18 cellular contexts compared by ENCODE assay signal in genomic region chr20:49833483-49833882, GRCh38. TPM values are rescaled to one million over a fixed set of nuclear protein-coding genes. Genes with fewer than 3 reads are reported as not detected.
DNase-seq lines count a peak whose midpoint lies in the region; ATAC-seq and TF ChIP-seq lines count a peak whose summit lies in the region.
"Had no signal": no experiment of that assay in that cellular context is flagged by ENCODE, and none has a peak within 500 bp of the region (broad histone marks: within the 10 kb centered on the region; RNA-seq: fewer than 3 reads in every experiment).

No MANE protein-coding gene starts in this region.

- peaks cover 0 to 2% of the 10 kb centered on the region in 2 donors for H3K9me3 Mint-ChIP-seq in stimulated activated naive B cell treated with anti-CD40 and anti-IgM and Interleukin-4, amounts not matched to agents 10 μg/mL and 1 μg/mL and 100 μg/mL, for 72 hours
- H3K9me3 Mint-ChIP-seq: CD4-positive, CD25-positive, alpha-beta regulatory T cell had no signal

- peak overlapping the region; percentile 2; the same call in 1 of the 2 replicates for H3K4me2 ChIP-seq in OCI-LY7 (ENCODE audit: low read length)
- H3K4me2 ChIP-seq: KMS-11 had no signal

- H3K36me3 Mint-ChIP-seq in stimulated activated naive B cell treated with anti-CD40 and anti-IgM and Interleukin-4, amounts not matched to agents 10 μg/mL and 1 μg/mL and 100 μg/mL, for 72 hours = peaks cover 46 to 56% of the 10 kb centered on the region in 2 donors

- H2AFZ ChIP-seq in OCI-LY7 (ENCODE audit: low read length) = no peak overlapping the region

- ATAC-seq in stimulated activated naive B cell treated with anti-CD40 and anti-IgM and Interleukin-4, amounts not matched to agents 10 μg/mL and 1 μg/mL and 100 μg/mL, for 72 hours (replicated peaks) = peak; percentile 88 to 94

- H3K36me3 ChIP-seq in OCI-LY7 (ENCODE audit: insufficient read depth, low read length) = peaks cover 51% of the 10 kb centered on the region
- H3K36me3 ChIP-seq in liver (ENCODE audit: control insufficient read depth in 4 of 4, insufficient read depth in 3 of 4, low read depth in 1 of 4, low read length in 3 of 4) = peaks cover 0 to 4% (median under 1%) of the 10 kb centered on the region in 4 donors
- no peaks in the 10 kb centered on the region for H3K36me3 ChIP-seq in breast epithelium
- H3K36me3 ChIP-seq: HAP-1 had no signal

- no TSS peak for BruUV-seq in OCI-LY7 (replicated peaks; lab: Mats Ljungman, UMichigan)

- POLR2A ChIA-PET in OCI-LY7 (lab: Charles Lee) = interaction anchor here (1.5 kb wide), 1 partner anchor 20 kb away, joined by 5 read pairs; the partner anchor contains the start of gene SLC9A8

- H3K27me3 ChIP-seq in HL-60 (ENCODE audit: insufficient read depth, poor library complexity, severe bottlenecking) = no peaks in the 10 kb centered on the region
- H3K27me3 ChIP-seq in liver (ENCODE audit: control insufficient read depth in 4 of 4, insufficient read depth in 4 of 4, low read length in 3 of 4) = no peaks in the 10 kb centered on the region
- no peaks in the 10 kb centered on the region for H3K27me3 ChIP-seq in breast epithelium

- peaks cover 19% of the 10 kb centered on the region for H3K4me1 ChIP-seq in OCI-LY7 (ENCODE audit: insufficient read depth, low read length, poor library complexity, severe bottlenecking)
- peaks cover 9 to 21% (median 18%) of the 10 kb centered on the region in 4 donors for H3K4me1 ChIP-seq in liver (ENCODE audit: control insufficient read depth in 4 of 4, insufficient read depth in 4 of 4, low read length in 3 of 4)
- H3K4me1 ChIP-seq in breast epithelium = no peaks in the 10 kb centered on the region

- peaks cover 15 to 33% of the 10 kb centered on the region in 2 donors for H3K4me1 Mint-ChIP-seq in stimulated activated naive B cell treated with anti-CD40 and anti-IgM and Interleukin-4, amounts not matched to agents 10 μg/mL and 1 μg/mL and 100 μg/mL, for 72 hours

- CTCF ChIA-PET in OCI-LY7 (lab: Charles Lee; ENCODE audit: unreplicated experiment) = no interaction called here

- no peaks in the 10 kb centered on the region for H4K20me1 ChIP-seq in OCI-LY7 (ENCODE audit: insufficient read depth, low read length)

- WGBS in liver = 97% methylated on average over 4 of the region's 4 CpGs

- H3K27ac Mint-ChIP-seq in stimulated activated naive B cell treated with anti-CD40 and anti-IgM and Interleukin-4, amounts not matched to agents 10 μg/mL and 1 μg/mL and 100 μg/mL, for 72 hours = peak overlapping the region; percentile 42

- H3K9me3 ChIP-seq in OCI-LY7 (ENCODE audit: low read length) (no peaks in the 10 kb centered on the region), liver (ENCODE audit: control insufficient read depth in 4 of 4, low read length in 3 of 4) (no peaks in the 10 kb centered on the region), breast epithelium (no peaks in the 10 kb centered on the region)
- H3K9me3 ChIP-seq: Caco-2, HAP-1 had no signal

- no peak for TF ChIP-seq RAD21 in liver (IDR thresholded peaks at IDR 0.05)

- H3K9me2 ChIP-seq in OCI-LY7 (ENCODE audit: insufficient read depth, low read length) = no peaks in the 10 kb centered on the region

- DNase-seq in HL-60 (ENCODE audit: low read depth in 1 of 2, low spot score in 1 of 2) = no peak
- peak; percentile 32 for DNase-seq in OCI-LY7 (ENCODE audit: low spot score)
- DNase-seq in stimulated activated naive B cell treated with anti-CD40 and anti-IgM and Interleukin-4, amounts not matched to agents 10 μg/mL and 1 μg/mL and 100 μg/mL, for 72 hours = no peak
- no peak for DNase-seq in breast epithelium (ENCODE audit: low spot score in 2 of 2)
- no peak for DNase-seq in medulla oblongata (ENCODE audit: extremely low spot score)
- no peak for DNase-seq in T1000 (lab: John Stamatoyannopoulos, UW)
- DNase-seq: Caco-2; CD4-positive, CD25-positive, alpha-beta regulatory T cell; DMS53; NCI-H1048; NCI-H146; NCI-H2081; NCI-H510A; SIG-M5 had no signal

- intact Hi-C loops in OCI-LY7 (cut with micrococcal nuclease; ENCODE audit: unreplicated experiment) (no loop called here), breast epithelium (cut with DNase I; ENCODE audit: low total_unique reads) (no loop called here)

- H3K9ac ChIP-seq in liver (ENCODE audit: low read depth in 1 of 2, low read length in 2 of 2) = no peak overlapping the region
- H3K9ac ChIP-seq: KMS-11 had no signal

- H3K27ac ChIP-seq in HL-60 (replicated peaks) (peak overlapping the region; percentile 77), OCI-LY7 (ENCODE audit: low read depth, low read length, poor library complexity, severe bottlenecking) (peak overlapping the region; percentile 28), liver (ENCODE audit: low read depth in 1 of 2, low read length in 2 of 2) (peak overlapping the region; percentile 49 to 88), breast epithelium (no peak overlapping the region)
- H3K27ac ChIP-seq: KMS-11 had no signal

- H3K4me3 ChIP-seq in HL-60 (replicated peaks; ENCODE audit: insufficient read depth, low read length) = no peak overlapping the region
- H3K4me3 ChIP-seq in OCI-LY7 (ENCODE audit: low read depth, low read length, poor library complexity, severe bottlenecking) = no peak overlapping the region
- no peak overlapping the region for H3K4me3 ChIP-seq in liver (ENCODE audit: low read depth in 1 of 3, low read length in 3 of 3)
- no peak overlapping the region for H3K4me3 ChIP-seq in breast epithelium
- H3K4me3 ChIP-seq: HAP-1 had no signal

- no peaks in the 10 kb centered on the region for H3K79me2 ChIP-seq in OCI-LY7 (ENCODE audit: insufficient read depth, low read depth, low read length)

- TF ChIP-seq POLR2A in breast epithelium (IDR thresholded peaks at IDR 0.05) = no peak

- no peak for TF ChIP-seq CTCF in HL-60 (IDR thresholded peaks at IDR 0.05; ENCODE audit: insufficient read depth, low read length)
- TF ChIP-seq CTCF in OCI-LY7 (conservative IDR thresholded peaks at IDR 0.05; ENCODE audit: low read length) = no peak
- TF ChIP-seq CTCF in liver (IDR thresholded peaks at IDR 0.05; ENCODE audit: low read depth, low read length, missing input control) = no peak
- TF ChIP-seq CTCF in breast epithelium (IDR thresholded peaks at IDR 0.05) = no peak

- H3K4me3 Mint-ChIP-seq in stimulated activated naive B cell treated with anti-CD40 and anti-IgM and Interleukin-4, amounts not matched to agents 10 μg/mL and 1 μg/mL and 100 μg/mL, for 72 hours = no peak overlapping the region
- H3K4me3 Mint-ChIP-seq: B cell; CD4-positive, CD25-positive, alpha-beta regulatory T cell had no signal

- H3K27me3 Mint-ChIP-seq in stimulated activated naive B cell treated with anti-CD40 and anti-IgM and Interleukin-4, amounts not matched to agents 10 μg/mL and 1 μg/mL and 100 μg/mL, for 72 hours = no peaks in the 10 kb centered on the region
- H3K27me3 Mint-ChIP-seq: B cell; CD4-positive, CD25-positive, alpha-beta regulatory T cell had no signal

TF ChIP-seq in liver, 16 proteins besides CTCF, POLR2A, EP300 and RAD21 (continues in another document):
- no peak for TF ChIP-seq NR2F2 (IDR thresholded peaks at IDR 0.05)
- no peak for TF ChIP-seq SP1 (IDR thresholded peaks at IDR 0.05)
- no peak for TF ChIP-seq RXRA (IDR thresholded peaks at IDR 0.05)
- TF ChIP-seq FOXA2 (IDR thresholded peaks at IDR 0.05) = no peak
- TF ChIP-seq HNF4A (conservative IDR thresholded peaks at IDR 0.05) = no peak
- TF ChIP-seq JUND (IDR thresholded peaks at IDR 0.05) = no peak
- no peak for TF ChIP-seq GABPA (IDR thresholded peaks at IDR 0.05 in 1 of 2, conservative IDR thresholded peaks at IDR 0.05 in 1 of 2)
- TF ChIP-seq, protein P1, sequence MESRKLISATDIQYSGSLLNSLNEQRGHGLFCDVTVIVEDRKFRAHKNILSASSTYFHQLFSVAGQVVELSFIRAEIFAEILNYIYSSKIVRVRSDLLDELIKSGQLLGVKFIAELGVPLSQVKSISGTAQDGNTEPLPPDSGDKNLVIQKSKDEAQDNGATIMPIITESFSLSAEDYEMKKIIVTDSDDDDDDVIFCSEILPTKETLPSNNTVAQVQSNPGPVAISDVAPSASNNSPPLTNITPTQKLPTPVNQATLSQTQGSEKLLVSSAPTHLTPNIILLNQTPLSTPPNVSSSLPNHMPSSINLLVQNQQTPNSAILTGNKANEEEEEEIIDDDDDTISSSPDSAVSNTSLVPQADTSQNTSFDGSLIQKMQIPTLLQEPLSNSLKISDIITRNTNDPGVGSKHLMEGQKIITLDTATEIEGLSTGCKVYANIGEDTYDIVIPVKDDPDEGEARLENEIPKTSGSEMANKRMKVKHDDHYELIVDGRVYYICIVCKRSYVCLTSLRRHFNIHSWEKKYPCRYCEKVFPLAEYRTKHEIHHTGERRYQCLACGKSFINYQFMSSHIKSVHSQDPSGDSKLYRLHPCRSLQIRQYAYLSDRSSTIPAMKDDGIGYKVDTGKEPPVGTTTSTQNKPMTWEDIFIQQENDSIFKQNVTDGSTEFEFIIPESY (IDR thresholded peaks at IDR 0.05) = no peak
- no peak for TF ChIP-seq TAF1 (conservative IDR thresholded peaks at IDR 0.05)
- no peak for TF ChIP-seq YY1 (IDR thresholded peaks at IDR 0.05)
- no peak for TF ChIP-seq HNF4G (IDR thresholded peaks at IDR 0.05)
- TF ChIP-seq, protein P2, sequence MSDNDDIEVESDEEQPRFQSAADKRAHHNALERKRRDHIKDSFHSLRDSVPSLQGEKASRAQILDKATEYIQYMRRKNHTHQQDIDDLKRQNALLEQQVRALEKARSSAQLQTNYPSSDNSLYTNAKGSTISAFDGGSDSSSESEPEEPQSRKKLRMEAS (IDR thresholded peaks at IDR 0.05) = no peak

RNA-seq across cellular contexts. Expression of gene SLC9A8, which starts 20.9 kb away (rescaled TPM):
- total RNA-seq in OCI-LY7 (2014; rRNA removed; shearing (Covaris generic)) = 13.9 and 30.3 TPM in 2 replicates
- total RNA-seq in OCI-LY7 (2022) = 22.0 and 28.7 TPM in 2 replicates
- total RNA-seq in liver = 1 to 10 TPM; 9.2 to 9.5 TPM
- 1 to 10 TPM; 4.0 to 8.0 TPM for polyA plus RNA-seq in liver
- 10 to 100 TPM; 11.8 to 13.5 (median 13.3) TPM for total RNA-seq in breast epithelium

Comparison
In these comparisons a context has a peak if more than half of its experiments do, and no peak if none do; other contexts are left out.
1. H3K27ac ChIP-seq: peak in HL-60 (single experiment), OCI-LY7 (single experiment) and liver (2 of 2); none in breast epithelium (0 of 2).